ENCODE assay signal across 13 cellular contexts in genomic region chr1:47898156-47898825, GRCh38.
A peak's percentile ranks its signal among the peaks of the same experiment; 100 is the strongest.
DNase-seq lines count a peak whose midpoint lies in the region; ATAC-seq and TF ChIP-seq lines count a peak whose summit lies in the region.
"Had no signal": no experiment of that assay in that cellular context is flagged by ENCODE, and none has a peak within 500 bp of the region (broad histone marks: within the 10 kb centered on the region; RNA-seq: fewer than 3 reads in every experiment).

No MANE protein-coding gene starts in this region.

- H3K9me3 Mint-ChIP-seq in H9 (no peaks in the 10 kb centered on the region), osteocyte (ENCODE audit: unreplicated experiment) (no peaks in the 10 kb centered on the region)
- H3K9me3 Mint-ChIP-seq: CD8-positive, alpha-beta T cell had no signal

- no peak overlapping the region for H2BK20ac ChIP-seq in H9 (ENCODE audit: low read depth, low read length, poor library complexity, severe bottlenecking)

- H3K56ac ChIP-seq in H9 (ENCODE audit: insufficient read length, low read depth, low read length), result no peak overlapping the region

- H3K23me2 ChIP-seq in H9 (ENCODE audit: insufficient read length, low read depth, low read length, poor library complexity, severe bottlenecking), result no peaks in the 10 kb centered on the region

- no peak overlapping the region for H2AK5ac ChIP-seq in H9 (ENCODE audit: insufficient read length, low read length)

- no peak overlapping the region for H3T11ph ChIP-seq in H9 (ENCODE audit: low read length)

- H3K27ac ChIP-seq in H9 (ENCODE audit: insufficient read length, low read depth, low read length) (no peak overlapping the region), caudate nucleus (ENCODE audit: low read depth, low read length) (no peak overlapping the region)

- no peak overlapping the region for H4K5ac ChIP-seq in H9 (ENCODE audit: insufficient read length, low read depth, low read length)

- no peak overlapping the region for H3K9ac ChIP-seq in H9 (ENCODE audit: extremely low read depth, insufficient read length, low read length)

- no peak overlapping the region for H3K4ac ChIP-seq in H9 (ENCODE audit: low read depth, low read length)

- no peak for ATAC-seq in HG03045 (IDR thresholded peaks at IDR 0.05; ENCODE audit: unreplicated experiment)
- ATAC-seq: CD8-positive, alpha-beta T cell; PC-3 had no signal

- H3K27me3 ChIP-seq in H9 (ENCODE audit: insufficient read depth, low read length), result no peaks in the 10 kb centered on the region

- peak; percentile 71 for DNase-seq in H9
- DNase-seq in choroid plexus epithelial cell (ENCODE audit: low read depth), result peak; percentile 52
- peak; percentile 72 for DNase-seq in iPS-NIHi11 (ENCODE audit: low spot score)
- DNase-seq in renal cortical epithelial cell (ENCODE audit: low read depth), result peak; percentile 39
- DNase-seq in caudate nucleus (lab: John Stamatoyannopoulos, UW), result no peak
- DNase-seq in osteocyte (ENCODE audit: extremely low spot score, unreplicated experiment), result no peak
- DNase-seq: CD8-positive, alpha-beta T cell; KBM-7; NCI-H1436 treated with DMSO at 0.1 percent for 48 hours; NCI-H2081; NCI-H2227 treated with DMSO at 0.1 percent for 48 hours; PC-3 had no signal

- H3K27ac Mint-ChIP-seq in H9, result peak overlapping the region in 2 of 3 experiments; percentile 80 to 95; a peak in 5 of 7 replicates
- no peak overlapping the region for H3K27ac Mint-ChIP-seq in osteocyte (ENCODE audit: unreplicated experiment)
- H3K27ac Mint-ChIP-seq: CD8-positive, alpha-beta T cell had no signal

- H3K27me3 Mint-ChIP-seq in H9 (ENCODE audit: low read depth) (no peaks in the 10 kb centered on the region; the same call in 1 of the 2 replicates), osteocyte (ENCODE audit: unreplicated experiment) (peaks cover 10% of the 10 kb centered on the region)

- H3K4me3 ChIP-seq in choroid plexus epithelial cell (ENCODE audit: low read depth, low read length), result no peak overlapping the region

- peaks cover 29% of the 10 kb centered on the region for H3K4me1 ChIP-seq in H9 (ENCODE audit: insufficient read depth, low read length)

- no peak overlapping the region for H2BK12ac ChIP-seq in H9 (ENCODE audit: insufficient read length, low read depth, low read length)

- no peaks in the 10 kb centered on the region; the same call in 1 of the 2 replicates for H3K79me2 ChIP-seq in H9 (ENCODE audit: insufficient read depth, low read length)

- no peak overlapping the region for H2BK120ac ChIP-seq in H9 (ENCODE audit: low read depth, low read length, poor library complexity, severe bottlenecking)

- H3K4me2 ChIP-seq in H9 (ENCODE audit: insufficient read depth, insufficient read length, low read length), result no peak overlapping the region

- no peak overlapping the region for H2BK15ac ChIP-seq in H9 (ENCODE audit: low read depth, low read length)

- no peak overlapping the region for H4K8ac ChIP-seq in H9 (replicated peaks; ENCODE audit: insufficient read length, low read depth, low read length)

- H3K9me3 ChIP-seq in H9 (ENCODE audit: control insufficient read depth, low read depth, low read length), result no peaks in the 10 kb centered on the region

- no CpG with 5 or more reads among the region's 6 CpGs for WGBS in H9 (ENCODE audit: extremely low coverage, insufficient read length, low lambda C conversion rate)

- no peak overlapping the region for H2BK5ac ChIP-seq in H9 (ENCODE audit: insufficient read length, low read length)

- no peak overlapping the region for H3K23ac ChIP-seq in H9 (ENCODE audit: insufficient read length, low read depth, low read length)

- H3K79me1 ChIP-seq in H9 (ENCODE audit: insufficient read depth, low read depth, low read length, poor library complexity, severe bottlenecking), result no peaks in the 10 kb centered on the region

- no peak overlapping the region for H3K14ac ChIP-seq in H9 (ENCODE audit: insufficient read depth, low read length)

- H4K20me1 ChIP-seq in H9 (ENCODE audit: control insufficient read depth, insufficient read depth, insufficient read length), result no peaks in the 10 kb centered on the region

- H3K4me3 Mint-ChIP-seq in H9 (peak overlapping the region in 1 of 2 experiments; percentile 33; a peak in 1 of 5 replicates), osteocyte (ENCODE audit: unreplicated experiment) (no peak overlapping the region)
- H3K4me3 Mint-ChIP-seq: CD8-positive, alpha-beta T cell had no signal

- no peak for TF ChIP-seq CTCF in H9 (conservative IDR thresholded peaks at IDR 0.05)
- no peak for TF ChIP-seq CTCF in choroid plexus epithelial cell (conservative IDR thresholded peaks at IDR 0.05; ENCODE audit: low read depth, low read length)
- no peak for TF ChIP-seq CTCF in osteocyte (IDR thresholded peaks at IDR 0.05)

- H4K91ac ChIP-seq in H9 (ENCODE audit: insufficient read length, low read depth, low read length), result no peak overlapping the region

- H3K4me1 Mint-ChIP-seq in H9 (peaks cover 77 to 78% of the 10 kb centered on the region in 2 experiments), osteocyte (ENCODE audit: unreplicated experiment) (no peaks in the 10 kb centered on the region)

- H3K36me3 Mint-ChIP-seq in H9 (ENCODE audit: insufficient read depth in 1 of 3, low read depth in 3 of 3) (no peaks in the 10 kb centered on the region), osteocyte (ENCODE audit: unreplicated experiment) (no peaks in the 10 kb centered on the region)
- H3K36me3 Mint-ChIP-seq: CD8-positive, alpha-beta T cell had no signal

- no peak overlapping the region for H2AFZ ChIP-seq in H9 (ENCODE audit: low read length)

- no peak overlapping the region for H3K18ac ChIP-seq in H9 (ENCODE audit: insufficient read length, low read depth, low read length)

Comparison
In these comparisons a context has a peak if more than half of its experiments do, and no peak if none do; other contexts are left out.
1. DNase-seq: peak in H9 (single experiment), choroid plexus epithelial cell (single experiment), iPS-NIHi11 (single experiment) and renal cortical epithelial cell (single experiment); none in caudate nucleus (0 of 61) and osteocyte (single experiment).